In the genomic region with DNA sequence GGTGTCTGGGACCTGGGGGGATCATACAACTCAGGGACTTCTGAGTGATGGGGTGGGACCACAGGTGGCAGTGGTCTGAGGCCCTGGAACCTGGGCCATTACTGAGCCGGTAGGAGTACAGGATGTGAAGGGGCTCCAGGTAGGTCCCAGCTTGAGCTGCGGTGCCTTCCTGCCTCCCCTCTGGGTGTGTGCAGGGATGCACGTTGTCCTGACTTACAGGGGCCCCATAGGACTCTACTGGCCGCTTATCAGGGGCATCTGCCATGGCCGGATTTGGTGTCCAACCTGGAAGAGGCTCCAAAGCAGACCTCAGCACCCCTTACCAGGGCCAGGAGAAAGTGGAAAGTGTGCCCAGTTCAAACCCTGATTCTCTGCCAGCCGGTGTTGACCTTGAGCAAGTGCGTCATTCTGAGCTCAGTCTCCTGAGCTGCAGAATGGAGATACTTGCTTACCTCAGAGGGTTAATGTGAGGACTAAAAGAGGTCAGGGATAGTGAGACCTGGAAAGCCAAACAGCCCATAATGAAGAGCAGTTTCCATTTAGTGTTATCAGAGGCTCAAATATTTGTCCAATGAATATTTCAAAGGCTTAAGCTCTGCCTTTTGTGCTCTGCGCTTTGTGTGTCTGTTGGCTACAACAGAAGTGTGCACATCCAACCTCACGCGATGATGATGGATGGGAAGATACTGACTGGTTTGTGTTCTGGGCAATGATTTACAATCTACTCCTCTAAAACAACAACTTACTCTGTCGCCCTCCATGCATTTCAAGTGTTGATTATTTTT, we compare ENCODE assay signal across 15 cellular contexts.
"Had no signal": no experiment of that assay in that cellular context is flagged by ENCODE, and none has a peak within 500 bp of the region (broad histone marks: within the 10 kb centered on the region; RNA-seq: fewer than 3 reads in every experiment).

No MANE protein-coding gene starts in this region.

- H3K4me1 Mint-ChIP-seq: activated CD4-positive, alpha-beta T cell treated with anti-CD3 and anti-CD28 coated beads for 36 hours; activated naive CD8-positive, alpha-beta T cell treated with anti-CD3 and anti-CD28 coated beads, Interleukin-2, amount 10 ng/mL, durations not matched to agents 7 days and 5 days; memory B cell; T-cell had no signal

- H3K4me3 Mint-ChIP-seq: activated CD4-positive, alpha-beta T cell treated with anti-CD3 and anti-CD28 coated beads for 36 hours; activated CD8-positive, alpha-beta T cell treated with anti-CD3 and anti-CD28 coated beads for 36 hours; activated naive CD8-positive, alpha-beta T cell treated with anti-CD3 and anti-CD28 coated beads, Interleukin-2, amount 10 ng/mL, durations not matched to agents 7 days and 5 days; effector memory CD8-positive, alpha-beta T cell; memory B cell; nephron progenitor cell; stimulated activated naive CD8-positive, alpha-beta T cell treated with anti-CD3 and anti-CD28 coated beads, Interleukin-15, Interleukin-2, amounts not matched to agents 100 ng/mL and 50 ng/mL, for 24 hours; T-cell had no signal

- H3K9me3 Mint-ChIP-seq: activated CD8-positive, alpha-beta T cell treated with anti-CD3 and anti-CD28 coated beads for 36 hours; activated naive CD8-positive, alpha-beta T cell treated with anti-CD3 and anti-CD28 coated beads, Interleukin-2, amount 10 ng/mL, durations not matched to agents 7 days and 5 days; effector memory CD8-positive, alpha-beta T cell; memory B cell; nephron progenitor cell; stimulated activated naive CD8-positive, alpha-beta T cell treated with anti-CD3 and anti-CD28 coated beads, Interleukin-15, Interleukin-2, amounts not matched to agents 100 ng/mL and 50 ng/mL, for 24 hours; T-cell had no signal

- ATAC-seq: activated CD4-positive, alpha-beta T cell treated with anti-CD3 and anti-CD28 coated beads for 36 hours; activated CD8-positive, alpha-beta T cell treated with anti-CD3 and anti-CD28 coated beads for 36 hours; effector memory CD8-positive, alpha-beta T cell; T-cell; upper lobe of right lung had no signal

- DNase-seq: activated CD4-positive, alpha-beta T cell treated with anti-CD3 and anti-CD28 coated beads for 36 hours; activated CD8-positive, alpha-beta memory T cell treated with anti-CD3 and anti-CD28 coated beads, Interleukin-2, amount 50 U/mL, for 4 hours; activated CD8-positive, alpha-beta T cell treated with anti-CD3 and anti-CD28 coated beads for 36 hours; activated naive CD8-positive, alpha-beta T cell treated with anti-CD3 and anti-CD28 coated beads, Interleukin-2, amount 10 ng/mL, durations not matched to agents 7 days and 5 days; caudate nucleus; cortex of kidney; effector memory CD8-positive, alpha-beta T cell; nephron progenitor cell; stimulated activated CD4-positive, alpha-beta T cell treated with anti-CD3 and anti-CD28 coated beads, Interleukin-15, amount 100 ng/mL, for 24 hours; stimulated activated CD4-positive, alpha-beta T cell treated with anti-CD3 and anti-CD28 coated beads, Interleukin-4, amount 100 ng/mL, for 24 hours; T-cell; T1000; upper lobe of right lung had no signal

- H3K27me3 ChIP-seq: upper lobe of right lung had no signal

- H3K27ac ChIP-seq: upper lobe of right lung had no signal

- H3K36me3 Mint-ChIP-seq: activated naive CD8-positive, alpha-beta T cell treated with anti-CD3 and anti-CD28 coated beads, Interleukin-2, amount 10 ng/mL, durations not matched to agents 7 days and 5 days; memory B cell; T-cell had no signal

- H3K4me3 ChIP-seq: upper lobe of right lung had no signal

- H3K27me3 Mint-ChIP-seq: activated CD4-positive, alpha-beta T cell treated with anti-CD3 and anti-CD28 coated beads for 36 hours had no signal

- H3K27ac Mint-ChIP-seq: activated CD4-positive, alpha-beta T cell treated with anti-CD3 and anti-CD28 coated beads for 36 hours; activated CD8-positive, alpha-beta T cell treated with anti-CD3 and anti-CD28 coated beads for 36 hours; activated naive CD8-positive, alpha-beta T cell treated with anti-CD3 and anti-CD28 coated beads, Interleukin-2, amount 10 ng/mL, durations not matched to agents 7 days and 5 days; effector memory CD8-positive, alpha-beta T cell; memory B cell; nephron progenitor cell; stimulated activated naive CD8-positive, alpha-beta T cell treated with anti-CD3 and anti-CD28 coated beads, Interleukin-15, Interleukin-2, amounts not matched to agents 100 ng/mL and 50 ng/mL, for 24 hours; T-cell had no signal

- H3K4me1 ChIP-seq: upper lobe of right lung had no signal

- H3K9me3 ChIP-seq: upper lobe of right lung had no signal
